27 cellular contexts compared by ENCODE assay signal in the genomic region with DNA sequence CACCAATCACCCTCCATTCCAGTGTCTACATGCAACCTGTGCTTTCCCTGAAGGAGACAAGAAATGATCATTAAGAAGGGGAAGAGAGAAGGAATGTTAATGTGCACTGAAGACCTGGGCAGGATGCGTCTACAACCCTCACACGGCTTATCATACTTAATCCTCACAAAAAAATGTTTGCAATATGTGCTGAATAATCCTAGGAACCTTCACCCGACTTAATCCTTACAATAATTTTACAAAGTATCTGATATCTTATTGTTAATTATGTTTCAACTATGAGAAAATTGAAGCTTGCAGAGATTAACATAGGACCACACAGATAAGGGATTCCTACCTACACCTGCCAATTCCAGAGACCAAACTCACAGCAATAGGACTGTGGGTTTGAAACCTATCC.
"Had no signal": no experiment of that assay in that cellular context is flagged by ENCODE, and none has a peak within 500 bp of the region (broad histone marks: within the 10 kb centered on the region; RNA-seq: fewer than 3 reads in every experiment).

No MANE protein-coding gene starts in this region.

- DNase-seq: colonic mucosa; cortex of kidney; dermis blood vessel endothelial cell; dorsolateral prefrontal cortex; effector CD4-positive, alpha-beta T cell; effector CD8-positive, alpha-beta T cell; effector memory CD4-positive, alpha-beta T cell; effector memory CD8-positive, alpha-beta T cell; endodermal cell; erythroblast; esophagus squamous epithelium; foreskin fibroblast; foreskin keratinocyte; foreskin melanocyte; gastrocnemius medialis; glutamatergic neuron; head of caudate nucleus; heart left ventricle; heart right ventricle had no signal

- ATAC-seq: effector memory CD8-positive, alpha-beta T cell; foreskin keratinocyte; gastrocnemius medialis; gastroesophageal sphincter; heart left ventricle; heart right ventricle had no signal

- H3K36me3 ChIP-seq: colonic mucosa, esophagus squamous epithelium, gastrocnemius medialis, heart right ventricle had no signal

- H3K27ac ChIP-seq: colonic mucosa, coronary artery, dorsolateral prefrontal cortex, epithelial cell of prostate, esophagus muscularis mucosa, esophagus squamous epithelium, foreskin keratinocyte, gastrocnemius medialis, gastroesophageal sphincter, heart left ventricle, heart right ventricle had no signal

- H3K4me1 ChIP-seq: colonic mucosa, esophagus squamous epithelium, foreskin keratinocyte, gastrocnemius medialis, gastroesophageal sphincter, heart left ventricle, heart right ventricle had no signal

- FAIRE-seq: colon, endometrium, endothelial cell of umbilical vein, frontal cortex had no signal

- H3K4me3 ChIP-seq: colonic mucosa, coronary artery, dorsolateral prefrontal cortex, esophagus muscularis mucosa, esophagus squamous epithelium, gastrocnemius medialis, gastroesophageal sphincter, heart left ventricle, heart right ventricle had no signal

- H3K9me3 ChIP-seq: colonic mucosa, esophagus muscularis mucosa, esophagus squamous epithelium, gastrocnemius medialis, gastroesophageal sphincter, heart left ventricle, heart right ventricle had no signal

- H3K27me3 ChIP-seq: colonic mucosa, dorsolateral prefrontal cortex, esophagus muscularis mucosa, esophagus squamous epithelium, foreskin keratinocyte, gastrocnemius medialis, gastroesophageal sphincter, heart left ventricle, heart right ventricle had no signal
